ENCODE assay signal across 27 cellular contexts in genomic region chrY:7722571-7722970, GRCh38.
DNase-seq lines count a peak whose midpoint lies in the region; ATAC-seq and TF ChIP-seq lines count a peak whose summit lies in the region.
"Had no signal": no experiment of that assay in that cellular context is flagged by ENCODE, and none has a peak within 500 bp of the region (broad histone marks: within the 10 kb centered on the region; RNA-seq: fewer than 3 reads in every experiment).

No MANE protein-coding gene starts in this region.

- intact Hi-C loops in testis (cut with DNase I; ENCODE audit: low total_unique reads) = no loop called here

- H3K9me3 ChIP-seq in testis = no peaks in the 10 kb centered on the region
- H3K9me3 ChIP-seq: body of pancreas, heart left ventricle, upper lobe of left lung had no signal

- TF ChIP-seq POLR2A in testis (IDR thresholded peaks at IDR 0.05) = no peak

- no peak for TF ChIP-seq CTCF in testis (IDR thresholded peaks at IDR 0.05)

- DNase-seq in SKM-1 treated with dmso at 0.1 percent for 144 hours (lab: John Stamatoyannopoulos, UW; ENCODE audit: unreplicated experiment) (peak; percentile 6), SKM-1 (lab: John Stamatoyannopoulos, UW; ENCODE audit: unreplicated experiment) (no peak), RPMI8226 (peak; percentile 48), testis (peak; percentile 14), NCI-H1694 treated with DMSO at 0.1 percent for 48 hours (lab: John Stamatoyannopoulos, UW) (no peak), SK-N-DZ (ENCODE audit: low spot score) (no peak)
- DNase-seq: activated gamma-delta T cell treated with Interleukin-2 at 50 U/mL for 16 hours; CD4-positive, alpha-beta memory T cell; DMS153; GM23248; heart left ventricle; HFFc6; left cardiac atrium; mesendoderm; naive thymus-derived CD4-positive, alpha-beta T cell; NCI-H1417; NCI-H2107; NCI-H446; NCI-H82; PC-9; T-helper 1 cell; upper lobe of left lung had no signal

- H3K4me1 ChIP-seq in testis = no peaks in the 10 kb centered on the region
- H3K4me1 ChIP-seq: body of pancreas, upper lobe of left lung had no signal

- H3K36me3 ChIP-seq in testis (ENCODE audit: low read depth, missing control alignments) = no peaks in the 10 kb centered on the region
- H3K36me3 ChIP-seq: heart left ventricle, upper lobe of left lung had no signal

- no peak overlapping the region for H3K27ac ChIP-seq in testis
- H3K27ac ChIP-seq: 22Rv1, body of pancreas, epithelial cell of prostate, GM23248, heart left ventricle, PC-9, upper lobe of left lung had no signal

- ATAC-seq in HG03196 (IDR thresholded peaks at IDR 0.05; ENCODE audit: unreplicated experiment) = peak; percentile 46
- no peak for ATAC-seq in GM18870 (IDR thresholded peaks at IDR 0.05; ENCODE audit: unreplicated experiment)
- ATAC-seq: body of pancreas; heart left ventricle; naive thymus-derived CD4-positive, alpha-beta T cell had no signal

- no peak overlapping the region for H3K4me3 ChIP-seq in testis
- H3K4me3 ChIP-seq: body of pancreas, GM23248, heart left ventricle, PC-9, upper lobe of left lung had no signal

- no peaks in the 10 kb centered on the region for H3K27me3 ChIP-seq in testis
- H3K27me3 ChIP-seq: body of pancreas, heart left ventricle, upper lobe of left lung had no signal

Comparison
In these comparisons a context has a peak if more than half of its experiments do, and no peak if none do; other contexts are left out.
1. DNase-seq: peak in SKM-1 treated with dmso at 0.1 percent for 144 hours (single experiment), RPMI8226 (single experiment) and testis (single experiment); none in SKM-1 (single experiment), NCI-H1694 treated with DMSO at 0.1 percent for 48 hours (single experiment) and SK-N-DZ (single experiment).